In genomic region chr3:105458518-105459215, GRCh38 we compare ENCODE assay signal across 2 cellular contexts.
TF ChIP-seq lines count a peak whose summit lies in the region.

No MANE protein-coding gene starts in this region.

TF ChIP-seq in GM23338, 12 proteins besides CTCF, POLR2A, EP300 and RAD21:
- TF ChIP-seq, protein P1, sequence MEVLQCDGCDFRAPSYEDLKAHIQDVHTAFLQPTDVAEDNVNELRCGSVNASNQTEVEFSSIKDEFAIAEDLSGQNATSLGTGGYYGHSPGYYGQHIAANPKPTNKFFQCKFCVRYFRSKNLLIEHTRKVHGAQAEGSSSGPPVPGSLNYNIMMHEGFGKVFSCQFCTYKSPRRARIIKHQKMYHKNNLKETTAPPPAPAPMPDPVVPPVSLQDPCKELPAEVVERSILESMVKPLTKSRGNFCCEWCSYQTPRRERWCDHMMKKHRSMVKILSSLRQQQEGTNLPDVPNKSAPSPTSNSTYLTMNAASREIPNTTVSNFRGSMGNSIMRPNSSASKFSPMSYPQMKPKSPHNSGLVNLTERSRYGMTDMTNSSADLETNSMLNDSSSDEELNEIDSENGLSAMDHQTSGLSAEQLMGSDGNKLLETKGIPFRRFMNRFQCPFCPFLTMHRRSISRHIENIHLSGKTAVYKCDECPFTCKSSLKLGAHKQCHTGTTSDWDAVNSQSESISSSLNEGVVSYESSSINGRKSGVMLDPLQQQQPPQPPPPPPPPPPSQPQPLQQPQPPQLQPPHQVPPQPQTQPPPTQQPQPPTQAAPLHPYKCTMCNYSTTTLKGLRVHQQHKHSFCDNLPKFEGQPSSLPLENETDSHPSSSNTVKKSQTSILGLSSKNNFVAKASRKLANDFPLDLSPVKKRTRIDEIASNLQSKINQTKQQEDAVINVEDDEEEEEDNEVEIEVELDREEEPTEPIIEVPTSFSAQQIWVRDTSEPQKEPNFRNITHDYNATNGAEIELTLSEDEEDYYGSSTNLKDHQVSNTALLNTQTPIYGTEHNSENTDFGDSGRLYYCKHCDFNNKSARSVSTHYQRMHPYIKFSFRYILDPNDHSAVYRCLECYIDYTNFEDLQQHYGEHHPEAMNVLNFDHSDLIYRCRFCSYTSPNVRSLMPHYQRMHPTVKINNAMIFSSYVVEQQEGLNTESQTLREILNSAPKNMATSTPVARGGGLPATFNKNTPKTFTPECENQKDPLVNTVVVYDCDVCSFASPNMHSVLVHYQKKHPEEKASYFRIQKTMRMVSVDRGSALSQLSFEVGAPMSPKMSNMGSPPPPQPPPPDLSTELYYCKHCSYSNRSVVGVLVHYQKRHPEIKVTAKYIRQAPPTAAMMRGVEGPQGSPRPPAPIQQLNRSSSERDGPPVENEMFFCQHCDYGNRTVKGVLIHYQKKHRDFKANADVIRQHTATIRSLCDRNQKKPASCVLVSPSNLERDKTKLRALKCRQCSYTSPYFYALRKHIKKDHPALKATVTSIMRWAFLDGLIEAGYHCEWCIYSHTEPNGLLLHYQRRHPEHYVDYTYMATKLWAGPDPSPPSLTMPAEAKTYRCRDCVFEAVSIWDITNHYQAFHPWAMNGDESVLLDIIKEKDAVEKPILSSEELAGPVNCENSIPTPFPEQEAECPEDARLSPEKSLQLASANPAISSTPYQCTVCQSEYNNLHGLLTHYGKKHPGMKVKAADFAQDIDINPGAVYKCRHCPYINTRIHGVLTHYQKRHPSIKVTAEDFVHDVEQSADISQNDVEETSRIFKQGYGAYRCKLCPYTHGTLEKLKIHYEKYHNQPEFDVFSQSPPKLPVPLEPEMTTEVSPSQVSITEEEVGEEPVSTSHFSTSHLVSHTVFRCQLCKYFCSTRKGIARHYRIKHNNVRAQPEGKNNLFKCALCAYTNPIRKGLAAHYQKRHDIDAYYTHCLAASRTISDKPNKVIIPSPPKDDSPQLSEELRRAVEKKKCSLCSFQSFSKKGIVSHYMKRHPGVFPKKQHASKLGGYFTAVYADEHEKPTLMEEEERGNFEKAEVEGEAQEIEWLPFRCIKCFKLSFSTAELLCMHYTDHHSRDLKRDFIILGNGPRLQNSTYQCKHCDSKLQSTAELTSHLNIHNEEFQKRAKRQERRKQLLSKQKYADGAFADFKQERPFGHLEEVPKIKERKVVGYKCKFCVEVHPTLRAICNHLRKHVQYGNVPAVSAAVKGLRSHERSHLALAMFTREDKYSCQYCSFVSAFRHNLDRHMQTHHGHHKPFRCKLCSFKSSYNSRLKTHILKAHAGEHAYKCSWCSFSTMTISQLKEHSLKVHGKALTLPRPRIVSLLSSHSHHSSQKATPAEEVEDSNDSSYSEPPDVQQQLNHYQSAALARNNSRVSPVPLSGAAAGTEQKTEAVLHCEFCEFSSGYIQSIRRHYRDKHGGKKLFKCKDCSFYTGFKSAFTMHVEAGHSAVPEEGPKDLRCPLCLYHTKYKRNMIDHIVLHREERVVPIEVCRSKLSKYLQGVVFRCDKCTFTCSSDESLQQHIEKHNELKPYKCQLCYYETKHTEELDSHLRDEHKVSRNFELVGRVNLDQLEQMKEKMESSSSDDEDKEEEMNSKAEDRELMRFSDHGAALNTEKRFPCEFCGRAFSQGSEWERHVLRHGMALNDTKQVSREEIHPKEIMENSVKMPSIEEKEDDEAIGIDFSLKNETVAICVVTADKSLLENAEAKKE (CRISPR knock-in tag; IDR thresholded peaks at IDR 0.05): no peak
- no peak for TF ChIP-seq NANOG (IDR thresholded peaks at IDR 0.05; ENCODE audit: borderline replicate concordance)
- no peak for TF ChIP-seq EZH2phosphoT487 (IDR thresholded peaks at IDR 0.05; ENCODE audit: unreplicated experiment)
- TF ChIP-seq, protein P2, sequence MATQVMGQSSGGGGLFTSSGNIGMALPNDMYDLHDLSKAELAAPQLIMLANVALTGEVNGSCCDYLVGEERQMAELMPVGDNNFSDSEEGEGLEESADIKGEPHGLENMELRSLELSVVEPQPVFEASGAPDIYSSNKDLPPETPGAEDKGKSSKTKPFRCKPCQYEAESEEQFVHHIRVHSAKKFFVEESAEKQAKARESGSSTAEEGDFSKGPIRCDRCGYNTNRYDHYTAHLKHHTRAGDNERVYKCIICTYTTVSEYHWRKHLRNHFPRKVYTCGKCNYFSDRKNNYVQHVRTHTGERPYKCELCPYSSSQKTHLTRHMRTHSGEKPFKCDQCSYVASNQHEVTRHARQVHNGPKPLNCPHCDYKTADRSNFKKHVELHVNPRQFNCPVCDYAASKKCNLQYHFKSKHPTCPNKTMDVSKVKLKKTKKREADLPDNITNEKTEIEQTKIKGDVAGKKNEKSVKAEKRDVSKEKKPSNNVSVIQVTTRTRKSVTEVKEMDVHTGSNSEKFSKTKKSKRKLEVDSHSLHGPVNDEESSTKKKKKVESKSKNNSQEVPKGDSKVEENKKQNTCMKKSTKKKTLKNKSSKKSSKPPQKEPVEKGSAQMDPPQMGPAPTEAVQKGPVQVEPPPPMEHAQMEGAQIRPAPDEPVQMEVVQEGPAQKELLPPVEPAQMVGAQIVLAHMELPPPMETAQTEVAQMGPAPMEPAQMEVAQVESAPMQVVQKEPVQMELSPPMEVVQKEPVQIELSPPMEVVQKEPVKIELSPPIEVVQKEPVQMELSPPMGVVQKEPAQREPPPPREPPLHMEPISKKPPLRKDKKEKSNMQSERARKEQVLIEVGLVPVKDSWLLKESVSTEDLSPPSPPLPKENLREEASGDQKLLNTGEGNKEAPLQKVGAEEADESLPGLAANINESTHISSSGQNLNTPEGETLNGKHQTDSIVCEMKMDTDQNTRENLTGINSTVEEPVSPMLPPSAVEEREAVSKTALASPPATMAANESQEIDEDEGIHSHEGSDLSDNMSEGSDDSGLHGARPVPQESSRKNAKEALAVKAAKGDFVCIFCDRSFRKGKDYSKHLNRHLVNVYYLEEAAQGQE (IDR thresholded peaks at IDR 0.05; ENCODE audit: unreplicated experiment): no peak
- TF ChIP-seq, protein P3, sequence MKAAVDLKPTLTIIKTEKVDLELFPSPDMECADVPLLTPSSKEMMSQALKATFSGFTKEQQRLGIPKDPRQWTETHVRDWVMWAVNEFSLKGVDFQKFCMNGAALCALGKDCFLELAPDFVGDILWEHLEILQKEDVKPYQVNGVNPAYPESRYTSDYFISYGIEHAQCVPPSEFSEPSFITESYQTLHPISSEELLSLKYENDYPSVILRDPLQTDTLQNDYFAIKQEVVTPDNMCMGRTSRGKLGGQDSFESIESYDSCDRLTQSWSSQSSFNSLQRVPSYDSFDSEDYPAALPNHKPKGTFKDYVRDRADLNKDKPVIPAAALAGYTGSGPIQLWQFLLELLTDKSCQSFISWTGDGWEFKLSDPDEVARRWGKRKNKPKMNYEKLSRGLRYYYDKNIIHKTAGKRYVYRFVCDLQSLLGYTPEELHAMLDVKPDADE (IDR thresholded peaks at IDR 0.05): no peak
- no peak for TF ChIP-seq ZNF114 (CRISPR knock-in tag; IDR thresholded peaks at IDR 0.05)
- TF ChIP-seq POLR2AphosphoS5 (IDR thresholded peaks at IDR 0.05; ENCODE audit: low read depth): no peak
- TF ChIP-seq JUNB (IDR thresholded peaks at IDR 0.05; ENCODE audit: unreplicated experiment): no peak
- no peak for TF ChIP-seq ZNF331 (CRISPR knock-in tag; IDR thresholded peaks at IDR 0.05; ENCODE audit: low read depth)
- TF ChIP-seq CREB1 (CRISPR knock-in tag; IDR thresholded peaks at IDR 0.05; ENCODE audit: low read depth): no peak
- TF ChIP-seq EZH2 (IDR thresholded peaks at IDR 0.05; ENCODE audit: low read depth, unreplicated experiment): no peak
- TF ChIP-seq STAT1 (IDR thresholded peaks at IDR 0.05; ENCODE audit: unreplicated experiment): no peak

TF ChIP-seq in WTC11, 78 proteins besides CTCF, POLR2A, EP300 and RAD21 (continued from another document):
- TF ChIP-seq E2F4 (CRISPR knock-in tag; IDR thresholded peaks at IDR 0.05; ENCODE audit: borderline replicate concordance, low read depth): no peak
